ENCODE assay signal across 19 cellular contexts in the genomic region with DNA sequence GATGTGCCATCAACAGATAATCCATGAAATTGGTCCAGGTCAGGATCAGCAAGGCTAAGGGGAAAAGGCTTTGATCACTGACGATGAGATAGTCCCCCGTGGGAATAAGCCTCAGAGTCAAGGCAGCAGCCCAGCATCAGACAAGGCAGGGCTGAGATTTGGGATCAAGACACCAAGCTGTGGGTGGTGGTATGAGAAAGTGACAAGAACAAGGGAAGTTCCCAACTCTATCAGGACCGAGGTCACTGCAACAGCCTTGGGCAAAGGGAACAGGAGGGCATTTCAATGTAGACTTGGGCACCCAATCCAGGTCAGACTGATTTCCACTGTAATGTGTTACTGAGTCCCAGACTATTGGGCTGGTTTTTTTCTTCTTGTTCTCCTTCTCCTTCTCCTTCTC. TPM values are rescaled to one million over a fixed set of nuclear protein-coding genes. Genes with fewer than 3 reads are reported as not detected.
DNase-seq lines count a peak whose midpoint lies in the region; ATAC-seq and TF ChIP-seq lines count a peak whose summit lies in the region.
"Had no signal": no experiment of that assay in that cellular context is flagged by ENCODE, and none has a peak within 500 bp of the region (broad histone marks: within the 10 kb centered on the region; RNA-seq: fewer than 3 reads in every experiment).

No MANE protein-coding gene starts in this region.

- intact Hi-C loops in CD8-positive, alpha-beta T cell (cut with DNase I, micrococcal nuclease) = loop anchor here in 1 of 2 experiments (2.0 kb wide), 1 partner anchor 51 kb away; no protein-coding TSS in a partner anchor

- peaks cover 62% of the 10 kb centered on the region for H3K4me1 ChIP-seq in CD8-positive, alpha-beta T cell (ENCODE audit: insufficient read depth, low read length)
- H3K4me1 ChIP-seq: Caco-2 had no signal

- H3K36me3 ChIP-seq in CD8-positive, alpha-beta T cell (ENCODE audit: insufficient read depth, low read length) = no peaks in the 10 kb centered on the region

- H3K9me3 Mint-ChIP-seq in CD8-positive, alpha-beta T cell = no peaks in the 10 kb centered on the region
- H3K9me3 Mint-ChIP-seq in IgD-negative memory B cell = no peaks in the 10 kb centered on the region
- H3K9me3 Mint-ChIP-seq in effector memory CD8-positive, alpha-beta T cell = no peaks in the 10 kb centered on the region
- peaks cover 0 to under 1% of the 10 kb centered on the region in 2 donors for H3K9me3 Mint-ChIP-seq in stimulated activated naive B cell treated with anti-CD40 and anti-IgM and Interleukin-4, amounts not matched to agents 10 μg/mL and 1 μg/mL and 100 μg/mL, for 72 hours

- peak overlapping the region; percentile 4 for H3K27ac Mint-ChIP-seq in CD8-positive, alpha-beta T cell
- peak overlapping the region; percentile 74 to 84 (median 82) for H3K27ac Mint-ChIP-seq in IgD-negative memory B cell
- peak overlapping the region; percentile 87 to 92 for H3K27ac Mint-ChIP-seq in effector memory CD8-positive, alpha-beta T cell
- peak overlapping the region; percentile 62 for H3K27ac Mint-ChIP-seq in stimulated activated naive B cell treated with anti-CD40 and anti-IgM and Interleukin-4, amounts not matched to agents 10 μg/mL and 1 μg/mL and 100 μg/mL, for 72 hours

- POLR2A ChIA-PET in CD8-positive, alpha-beta T cell (lab: Charles Lee) = no interaction called here

- H3K9me3 ChIP-seq in CD8-positive, alpha-beta T cell (ENCODE audit: low read length) = no peaks in the 10 kb centered on the region
- H3K9me3 ChIP-seq: Caco-2 had no signal

- DNase-seq in CD8-positive, alpha-beta T cell = no peak
- DNase-seq in effector memory CD8-positive, alpha-beta T cell = no peak
- no peak for DNase-seq in stimulated activated naive B cell treated with anti-CD40 and anti-IgM and Interleukin-4, amounts not matched to agents 10 μg/mL and 1 μg/mL and 100 μg/mL, for 72 hours
- DNase-seq in NCI-H187 treated with DMSO at 0.1 percent for 48 hours (lab: John Stamatoyannopoulos, UW) (no peak), AG20443 (ENCODE audit: low spot score) (no peak)
- DNase-seq: Caco-2; GOT3; Kasumi-1; NCI-H1417; NCI-H2029 treated with DMSO at 0.1 percent for 48 hours; NCI-H2227 treated with DMSO at 0.1 percent for 48 hours; NCI-H69; NK-92 treated with Interleukin-12 subunit alpha and Interleukin-12 subunit beta, amount 100 ng/mL, for 24 hours; PC-9 had no signal

- no peak for ATAC-seq in CD8-positive, alpha-beta T cell
- no peak for ATAC-seq in effector memory CD8-positive, alpha-beta T cell (replicated peaks)
- ATAC-seq in stimulated activated naive B cell treated with anti-CD40 and anti-IgM and Interleukin-4, amounts not matched to agents 10 μg/mL and 1 μg/mL and 100 μg/mL, for 72 hours (replicated peaks) = no peak
- no peak for ATAC-seq in HG03139 (IDR thresholded peaks at IDR 0.05; ENCODE audit: unreplicated experiment)
- ATAC-seq: HepG2 had no signal

- H3K4me1 Mint-ChIP-seq in CD8-positive, alpha-beta T cell (ENCODE audit: low read depth) = peaks cover 60% of the 10 kb centered on the region
- peaks cover 51 to 72% (median 66%) of the 10 kb centered on the region in 3 donors for H3K4me1 Mint-ChIP-seq in IgD-negative memory B cell
- peaks cover 76 to 87% of the 10 kb centered on the region in 2 donors for H3K4me1 Mint-ChIP-seq in effector memory CD8-positive, alpha-beta T cell (ENCODE audit: low read depth in 2 of 2)
- H3K4me1 Mint-ChIP-seq in stimulated activated naive B cell treated with anti-CD40 and anti-IgM and Interleukin-4, amounts not matched to agents 10 μg/mL and 1 μg/mL and 100 μg/mL, for 72 hours = peaks cover 64 to 86% of the 10 kb centered on the region in 2 donors

- H3K36me3 Mint-ChIP-seq in CD8-positive, alpha-beta T cell = peaks cover 31% of the 10 kb centered on the region
- peaks cover 15% of the 10 kb centered on the region for H3K36me3 Mint-ChIP-seq in IgD-negative memory B cell
- H3K36me3 Mint-ChIP-seq in effector memory CD8-positive, alpha-beta T cell (ENCODE audit: insufficient read depth) = peaks cover 76% of the 10 kb centered on the region
- H3K36me3 Mint-ChIP-seq in stimulated activated naive B cell treated with anti-CD40 and anti-IgM and Interleukin-4, amounts not matched to agents 10 μg/mL and 1 μg/mL and 100 μg/mL, for 72 hours = peaks cover 51 to 74% of the 10 kb centered on the region in 2 donors

- no peak overlapping the region for H3K27ac ChIP-seq in CD8-positive, alpha-beta T cell (ENCODE audit: low read depth, low read length)
- H3K27ac ChIP-seq: PC-9 had no signal

- no peaks in the 10 kb centered on the region for H3K27me3 Mint-ChIP-seq in CD8-positive, alpha-beta T cell (ENCODE audit: low read depth)
- no peaks in the 10 kb centered on the region for H3K27me3 Mint-ChIP-seq in IgD-negative memory B cell
- H3K27me3 Mint-ChIP-seq in effector memory CD8-positive, alpha-beta T cell = no peaks in the 10 kb centered on the region
- no peaks in the 10 kb centered on the region for H3K27me3 Mint-ChIP-seq in stimulated activated naive B cell treated with anti-CD40 and anti-IgM and Interleukin-4, amounts not matched to agents 10 μg/mL and 1 μg/mL and 100 μg/mL, for 72 hours

- CTCF ChIA-PET in CD8-positive, alpha-beta T cell (lab: Charles Lee) = no interaction called here

- no peaks in the 10 kb centered on the region for H3K27me3 ChIP-seq in CD8-positive, alpha-beta T cell (ENCODE audit: insufficient read depth, low read length)

- TF ChIP-seq CTCF in CD8-positive, alpha-beta T cell (IDR thresholded peaks at IDR 0.05) = no peak

- H3K4me3 ChIP-seq in CD8-positive, alpha-beta T cell (ENCODE audit: low read depth, low read length) = no peak overlapping the region
- H3K4me3 ChIP-seq: PC-9 had no signal

- H3K4me3 Mint-ChIP-seq in CD8-positive, alpha-beta T cell = no peak overlapping the region
- peak overlapping the region in 3 of 4 donors; percentile 15 to 73 (median 61) for H3K4me3 Mint-ChIP-seq in IgD-negative memory B cell
- H3K4me3 Mint-ChIP-seq in effector memory CD8-positive, alpha-beta T cell = peak overlapping the region; percentile 46 to 63
- peak overlapping the region in 1 of 2 donors; percentile 13 for H3K4me3 Mint-ChIP-seq in stimulated activated naive B cell treated with anti-CD40 and anti-IgM and Interleukin-4, amounts not matched to agents 10 μg/mL and 1 μg/mL and 100 μg/mL, for 72 hours

RNA-seq across cellular contexts. Expression of gene PLEK, which starts 18.7 kb away (rescaled TPM):
- 10 to 100 TPM; 10.3 to 11.6 TPM for total RNA-seq in CD8-positive, alpha-beta T cell
- polyA plus RNA-seq in IgD-negative memory B cell = 110 TPM
- total RNA-seq: Caco-2, HepG2, PC-9, SK-MEL-5 had no signal
- polyA plus RNA-seq: BJ, HepG2 had no signal

Comparison
In these comparisons a context has a peak if more than half of its experiments do, and no peak if none do; other contexts are left out.
1. H3K27ac Mint-ChIP-seq: peak in every context shown above with its lines; median percentile 90 in effector memory CD8-positive, alpha-beta T cell; 82 in IgD-negative memory B cell; 62 in stimulated activated naive B cell treated with anti-CD40 and anti-IgM and Interleukin-4, amounts not matched to agents 10 μg/mL and 1 μg/mL and 100 μg/mL, for 72 hours; 4 in CD8-positive, alpha-beta T cell.